ENCODE assay signal across 16 cellular contexts in the genomic region with DNA sequence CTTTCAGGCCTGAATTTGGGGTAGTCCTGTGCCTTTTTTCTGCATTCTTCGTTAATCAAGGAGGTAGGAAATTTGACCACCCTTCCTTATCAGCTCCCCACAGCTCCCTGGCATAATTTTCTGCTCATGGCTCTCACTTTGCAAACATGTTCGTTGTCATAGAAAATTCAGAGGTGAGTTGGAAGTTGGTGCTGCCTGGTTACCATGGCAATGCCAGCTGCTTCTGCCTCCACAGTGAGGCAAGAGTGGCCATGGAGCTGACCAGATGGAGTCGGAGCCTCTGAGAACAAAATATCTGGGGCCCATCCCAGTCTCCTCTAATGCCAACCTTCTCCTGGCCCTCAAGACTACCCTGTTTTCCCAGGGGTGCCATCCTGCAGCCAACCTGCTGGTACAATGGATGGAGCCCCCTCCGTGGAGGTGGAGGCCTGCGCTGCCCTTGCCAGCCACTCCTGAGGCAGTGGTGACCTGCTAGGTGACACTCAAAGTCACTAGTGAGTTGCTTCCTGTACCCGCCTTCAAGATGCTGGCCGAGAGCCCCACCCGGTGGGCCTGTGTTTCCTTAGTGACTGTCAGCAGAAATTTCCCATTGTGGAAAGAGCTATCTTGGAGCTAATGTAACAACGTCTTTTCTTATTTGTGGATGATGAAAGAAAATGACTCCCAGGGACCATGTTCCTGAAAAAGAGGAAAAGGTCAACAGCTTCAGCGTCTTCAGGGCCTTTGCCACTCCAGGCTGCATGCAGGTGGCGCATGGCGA.
DNase-seq lines count a peak whose midpoint lies in the region; TF ChIP-seq lines count a peak whose summit lies in the region.
"Had no signal": no experiment of that assay in that cellular context is flagged by ENCODE, and none has a peak within 500 bp of the region (broad histone marks: within the 10 kb centered on the region; RNA-seq: fewer than 3 reads in every experiment).

No MANE protein-coding gene starts in this region.

- no peak overlapping the region for H3K23ac ChIP-seq in mesendoderm (ENCODE audit: low read length)

- no peak overlapping the region for H2AFZ ChIP-seq in neural progenitor cell (replicated peaks)

- H3K36me3 ChIP-seq in BE2C (no peaks in the 10 kb centered on the region), DOHH2 (ENCODE audit: control insufficient read depth, low read length) (peaks cover 4% of the 10 kb centered on the region; the same call in 1 of the 2 replicates), neural progenitor cell (no peaks in the 10 kb centered on the region), mesendoderm (ENCODE audit: control insufficient read depth, insufficient read depth, low read length) (no peaks in the 10 kb centered on the region)
- H3K36me3 ChIP-seq: esophagus squamous epithelium, left lung, stomach had no signal

- H3K27ac Mint-ChIP-seq in neural progenitor cell: peak overlapping the region; percentile 69
- no peak overlapping the region for H3K27ac Mint-ChIP-seq in mesothelial cell of epicardium

- H3K4me1 ChIP-seq in BE2C (peaks cover 22% of the 10 kb centered on the region), DOHH2 (ENCODE audit: control insufficient read depth, low read length) (peaks cover 53% of the 10 kb centered on the region), neural progenitor cell (peaks cover 10% of the 10 kb centered on the region), mesendoderm (ENCODE audit: control insufficient read depth, low read depth, low read length) (no peaks in the 10 kb centered on the region)
- H3K4me1 ChIP-seq: esophagus squamous epithelium, stomach had no signal

- H4K5ac ChIP-seq in mesendoderm (ENCODE audit: low read length): no peak overlapping the region

- no peaks in the 10 kb centered on the region for H3K9me2 ChIP-seq in DOHH2 (replicated peaks; ENCODE audit: control insufficient read depth, low read length)

- TF ChIP-seq CTCF in BE2C (IDR thresholded peaks at IDR 0.05; ENCODE audit: low read depth, low read length) (0 out of 2 replicates have a peak, but pooled peaks have one; percentile 7), DOHH2 (IDR thresholded peaks at IDR 0.05; ENCODE audit: low read depth, low read length, poor library complexity, severe bottlenecking) (no peak), neural progenitor cell (IDR thresholded peaks at IDR 0.05) (no peak), mesothelial cell of epicardium (IDR thresholded peaks at IDR 0.05; ENCODE audit: unreplicated experiment) (no peak)

- no peak overlapping the region for H3K4ac ChIP-seq in mesendoderm (ENCODE audit: low read depth, low read length)

- peaks cover 10% of the 10 kb centered on the region for H3K27me3 Mint-ChIP-seq in neural progenitor cell (ENCODE audit: insufficient read depth, low read depth)
- no peaks in the 10 kb centered on the region for H3K27me3 Mint-ChIP-seq in mesothelial cell of epicardium (ENCODE audit: low read depth)

- no peaks in the 10 kb centered on the region for H3K27me3 ChIP-seq in BE2C
- H3K27me3 ChIP-seq in DOHH2 (ENCODE audit: control insufficient read depth, low read length): no peaks in the 10 kb centered on the region
- no peaks in the 10 kb centered on the region for H3K27me3 ChIP-seq in neural progenitor cell
- no peaks in the 10 kb centered on the region for H3K27me3 ChIP-seq in mesendoderm (ENCODE audit: insufficient read depth, low read length, poor library complexity)
- H3K27me3 ChIP-seq: left lung had no signal

- H3K4me3 ChIP-seq in BE2C (ENCODE audit: low read depth, low read length): no peak overlapping the region
- H3K4me3 ChIP-seq in DOHH2 (ENCODE audit: low read length): peak overlapping the region; percentile 41; the same call in 1 of the 2 replicates
- no peak overlapping the region for H3K4me3 ChIP-seq in neural progenitor cell
- H3K4me3 ChIP-seq in mesendoderm (ENCODE audit: low read length): no peak overlapping the region
- H3K4me3 ChIP-seq: esophagus squamous epithelium, left lung, SK-N-MC, stomach had no signal

- H2BK15ac ChIP-seq in mesendoderm (replicated peaks; ENCODE audit: low read depth): no peak overlapping the region

- no peaks in the 10 kb centered on the region for H3K9me3 Mint-ChIP-seq in neural progenitor cell
- H3K9me3 Mint-ChIP-seq in mesothelial cell of epicardium: no peaks in the 10 kb centered on the region

- no peak overlapping the region for H3K18ac ChIP-seq in mesendoderm (ENCODE audit: low read length)

- no peak overlapping the region for H2BK120ac ChIP-seq in mesendoderm (ENCODE audit: low read depth, low read length)

- H3F3A ChIP-seq in DOHH2 (ENCODE audit: control insufficient read depth, insufficient read depth): 0 out of 2 replicates have a peak, but pooled peaks cover 2% of the 10 kb centered on the region
- H3F3A ChIP-seq in neural progenitor cell (ENCODE audit: low read depth): no peaks in the 10 kb centered on the region

- H4K8ac ChIP-seq in mesendoderm (ENCODE audit: low read depth, low read length): no peak overlapping the region

- H3K79me2 ChIP-seq in DOHH2 (ENCODE audit: control insufficient read depth, low read length): no peaks in the 10 kb centered on the region
- no peaks in the 10 kb centered on the region for H3K79me2 ChIP-seq in neural progenitor cell (ENCODE audit: low read depth)
- no peaks in the 10 kb centered on the region for H3K79me2 ChIP-seq in mesendoderm (ENCODE audit: control insufficient read depth, insufficient read depth, low read length)

- H2BK5ac ChIP-seq in mesendoderm (ENCODE audit: low read length): no peak overlapping the region

- H4K20me1 ChIP-seq in DOHH2 (ENCODE audit: control insufficient read depth, insufficient read depth, low read depth, low read length) (no peaks in the 10 kb centered on the region), neural progenitor cell (ENCODE audit: low read depth) (no peaks in the 10 kb centered on the region)

- no peaks in the 10 kb centered on the region for H3K79me1 ChIP-seq in mesendoderm (ENCODE audit: low read length)

- H3K56ac ChIP-seq in mesendoderm (ENCODE audit: low read length): no peak overlapping the region

- H3K4me1 Mint-ChIP-seq in neural progenitor cell: peaks cover 36% of the 10 kb centered on the region
- H3K4me1 Mint-ChIP-seq in mesothelial cell of epicardium: peaks cover 14% of the 10 kb centered on the region

- intact Hi-C loops in head of caudate nucleus (cut with DNase I): no loop called here

- H3K9me3 ChIP-seq in BE2C: no peaks in the 10 kb centered on the region
- no peaks in the 10 kb centered on the region for H3K9me3 ChIP-seq in DOHH2 (ENCODE audit: control insufficient read depth, insufficient read depth, low read length)
- H3K9me3 ChIP-seq in neural progenitor cell (ENCODE audit: low read depth): no peaks in the 10 kb centered on the region
- H3K9me3 ChIP-seq: esophagus squamous epithelium, left lung, stomach had no signal

- H3K36me3 Mint-ChIP-seq in neural progenitor cell (no peaks in the 10 kb centered on the region), mesothelial cell of epicardium (no peaks in the 10 kb centered on the region)

- no CpG with 5 or more reads among the region's 12 CpGs for WGBS in mesendoderm (ENCODE audit: extremely low coverage, insufficient coverage, low lambda C conversion rate)

- H3K9ac ChIP-seq in neural progenitor cell (no peak overlapping the region), mesendoderm (ENCODE audit: low read length) (no peak overlapping the region)

- DNase-seq in BE2C: no peak
- DNase-seq in neural progenitor cell (ENCODE audit: low spot score): no peak
- no peak for DNase-seq in head of caudate nucleus
- DNase-seq in mesothelial cell of epicardium (ENCODE audit: low spot score in 2 of 2, unreplicated experiment in 2 of 2): no peak
- DNase-seq in mesendoderm: no peak
- DNase-seq: activated CD4-positive, alpha-beta T cell treated with anti-CD3 and anti-CD28 coated beads for 48 hours; activated CD8-positive, alpha-beta memory T cell treated with anti-CD3 and anti-CD28 coated beads, Interleukin-2, amount 50 U/mL, for 48 hours; activated effector memory CD4-positive, alpha-beta T cell treated with anti-CD3 and anti-CD28 coated beads, Interleukin-2, amount 50 U/mL, for 16 hours; effector CD4-positive, alpha-beta T cell; esophagus squamous epithelium; left lung; NCI-H187 treated with DMSO at 0.1 percent for 48 hours; stomach had no signal

- H3K27ac ChIP-seq in DOHH2 (ENCODE audit: low read depth, low read length) (peak overlapping the region; percentile 54), angular gyrus (ENCODE audit: low read depth, low read length) (peak overlapping the region; percentile 24), neural progenitor cell (no peak overlapping the region), mesendoderm (ENCODE audit: low read depth, low read length) (no peak overlapping the region)
- H3K27ac ChIP-seq: left lung, SK-N-MC had no signal

- H3K4me3 Mint-ChIP-seq in neural progenitor cell (no peak overlapping the region), mesothelial cell of epicardium (no peak overlapping the region)

- H3K4me2 ChIP-seq in DOHH2 (ENCODE audit: low read length): peak overlapping the region; percentile 62
- no peak overlapping the region for H3K4me2 ChIP-seq in neural progenitor cell
- no peak overlapping the region for H3K4me2 ChIP-seq in mesendoderm (ENCODE audit: low read length)

- H2AK5ac ChIP-seq in mesendoderm (ENCODE audit: low read length): no peak overlapping the region

Comparison
In these comparisons a context has a peak if more than half of its experiments do, and no peak if none do; other contexts are left out.
1. H3K27ac ChIP-seq: peak in DOHH2 (single experiment) and angular gyrus (single experiment); none in neural progenitor cell (single experiment) and mesendoderm (single experiment).